14 cellular contexts compared by ENCODE assay signal in genomic region chr19:48907671-48908070, GRCh38. TPM values are rescaled to one million over a fixed set of nuclear protein-coding genes. Genes with fewer than 3 reads are reported as not detected.
DNase-seq lines count a peak whose midpoint lies in the region; ATAC-seq and TF ChIP-seq lines count a peak whose summit lies in the region.
"Had no signal": no experiment of that assay in that cellular context is flagged by ENCODE, and none has a peak within 500 bp of the region (broad histone marks: within the 10 kb centered on the region; RNA-seq: fewer than 3 reads in every experiment).

No MANE protein-coding gene starts in this region.

- H3K9me3 ChIP-seq in liver (ENCODE audit: control insufficient read depth in 4 of 4, low read length in 3 of 4) = no peaks in the 10 kb centered on the region

- TF ChIP-seq RAD21 in liver (IDR thresholded peaks at IDR 0.05) = peak; percentile 29 to 59

- ATAC-seq in GM18861 (IDR thresholded peaks at IDR 0.05; ENCODE audit: unreplicated experiment) (no peak), HG03565 (IDR thresholded peaks at IDR 0.05; ENCODE audit: unreplicated experiment) (no peak)
- ATAC-seq: activated CD4-positive, CD25-positive, alpha-beta regulatory T cell treated with anti-CD3 and anti-CD28 coated beads, Interleukin-2, amount 50 U/mL, for 24 hours had no signal

- peak overlapping the region; percentile 71 to 84 for H3K27ac ChIP-seq in liver (ENCODE audit: low read depth in 1 of 2, low read length in 2 of 2)
- H3K27ac ChIP-seq: GM23248, neural progenitor cell had no signal

- 27% methylated on average over 14 of the region's 14 CpGs for WGBS in liver

- H3K4me3 ChIP-seq in H7 (ENCODE audit: insufficient read depth, low read depth, low read length) = no peak overlapping the region
- H3K4me3 ChIP-seq in liver (ENCODE audit: low read depth in 1 of 3, low read length in 3 of 3) = no peak overlapping the region
- H3K4me3 ChIP-seq: GM23248, neural progenitor cell had no signal

- no peaks in the 10 kb centered on the region for H3K27me3 ChIP-seq in H7 (ENCODE audit: control insufficient read depth, insufficient read depth, low read length)
- H3K27me3 ChIP-seq in liver (ENCODE audit: control insufficient read depth in 4 of 4, insufficient read depth in 4 of 4, low read length in 3 of 4) = no peaks in the 10 kb centered on the region
- H3K27me3 ChIP-seq: neural progenitor cell had no signal

- no peak overlapping the region for H3K9ac ChIP-seq in liver (ENCODE audit: low read depth in 1 of 2, low read length in 2 of 2)
- H3K9ac ChIP-seq: GM23248, neural progenitor cell had no signal

- no peak for TF ChIP-seq CTCF in liver (IDR thresholded peaks at IDR 0.05; ENCODE audit: low read depth, low read length, missing input control)

- peaks cover 6 to 34% (median 19%) of the 10 kb centered on the region in 4 donors for H3K4me1 ChIP-seq in liver (ENCODE audit: control insufficient read depth in 4 of 4, insufficient read depth in 4 of 4, low read length in 3 of 4)
- H3K4me1 ChIP-seq: neural progenitor cell had no signal

- H3K36me3 ChIP-seq in H7 (replicated peaks; ENCODE audit: control insufficient read depth, insufficient read depth, low read length) = peaks cover 12% of the 10 kb centered on the region
- peaks cover 4 to 32% (median 25%) of the 10 kb centered on the region in 4 donors for H3K36me3 ChIP-seq in liver (ENCODE audit: control insufficient read depth in 4 of 4, insufficient read depth in 3 of 4, low read depth in 1 of 4, low read length in 3 of 4)
- H3K36me3 ChIP-seq: neural progenitor cell had no signal

- peak; percentile 16 for DNase-seq in H7
- DNase-seq: activated T-cell treated with anti-CD3 and anti-CD28 coated beads, Interleukin-2, amount 50 U/mL, for 48 hours; anterior cingulate cortex; DMS53; foreskin melanocyte; GM23248; kidney glomerular epithelial cell; NCI-H2171; stimulated activated CD4-positive, alpha-beta T cell treated with anti-CD3 and anti-CD28 coated beads, Interleukin-12 subunit alpha, Interleukin-12 subunit beta, amount 100 ng/mL, for 4 hours had no signal

TF ChIP-seq in liver, 16 proteins besides CTCF, POLR2A, EP300 and RAD21:
- TF ChIP-seq YY1 (IDR thresholded peaks at IDR 0.05) (peak; percentile 93), HNF4A (conservative IDR thresholded peaks at IDR 0.05) (peak; percentile 99), HNF4G (IDR thresholded peaks at IDR 0.05) (peak; percentile 98), FOXA1 (IDR thresholded peaks at IDR 0.05) (peak; percentile 77), FOXA2 (IDR thresholded peaks at IDR 0.05) (peak; percentile 67), MAX (IDR thresholded peaks at IDR 0.05) (peak; percentile 96), RXRA (IDR thresholded peaks at IDR 0.05) (peak; percentile 95 to 97), NR2F2 (IDR thresholded peaks at IDR 0.05) (peak; percentile 97), TAF1 (conservative IDR thresholded peaks at IDR 0.05) (no peak), EGR1 (IDR thresholded peaks at IDR 0.05; ENCODE audit: low read depth in 2 of 2) (peak in 1 of 2 donors; percentile 86), GABPA (IDR thresholded peaks at IDR 0.05 in 1 of 2, conservative IDR thresholded peaks at IDR 0.05 in 1 of 2) (peak in 1 of 2 donors; percentile 49), JUND (IDR thresholded peaks at IDR 0.05) (peak; percentile 68 to 84), SP1 (IDR thresholded peaks at IDR 0.05) (peak; percentile 96), ZBTB33 (IDR thresholded peaks at IDR 0.05) (peak; percentile 88), ATF3 (IDR thresholded peaks at IDR 0.05) (peak; percentile 97)
- TF ChIP-seq, protein P1, sequence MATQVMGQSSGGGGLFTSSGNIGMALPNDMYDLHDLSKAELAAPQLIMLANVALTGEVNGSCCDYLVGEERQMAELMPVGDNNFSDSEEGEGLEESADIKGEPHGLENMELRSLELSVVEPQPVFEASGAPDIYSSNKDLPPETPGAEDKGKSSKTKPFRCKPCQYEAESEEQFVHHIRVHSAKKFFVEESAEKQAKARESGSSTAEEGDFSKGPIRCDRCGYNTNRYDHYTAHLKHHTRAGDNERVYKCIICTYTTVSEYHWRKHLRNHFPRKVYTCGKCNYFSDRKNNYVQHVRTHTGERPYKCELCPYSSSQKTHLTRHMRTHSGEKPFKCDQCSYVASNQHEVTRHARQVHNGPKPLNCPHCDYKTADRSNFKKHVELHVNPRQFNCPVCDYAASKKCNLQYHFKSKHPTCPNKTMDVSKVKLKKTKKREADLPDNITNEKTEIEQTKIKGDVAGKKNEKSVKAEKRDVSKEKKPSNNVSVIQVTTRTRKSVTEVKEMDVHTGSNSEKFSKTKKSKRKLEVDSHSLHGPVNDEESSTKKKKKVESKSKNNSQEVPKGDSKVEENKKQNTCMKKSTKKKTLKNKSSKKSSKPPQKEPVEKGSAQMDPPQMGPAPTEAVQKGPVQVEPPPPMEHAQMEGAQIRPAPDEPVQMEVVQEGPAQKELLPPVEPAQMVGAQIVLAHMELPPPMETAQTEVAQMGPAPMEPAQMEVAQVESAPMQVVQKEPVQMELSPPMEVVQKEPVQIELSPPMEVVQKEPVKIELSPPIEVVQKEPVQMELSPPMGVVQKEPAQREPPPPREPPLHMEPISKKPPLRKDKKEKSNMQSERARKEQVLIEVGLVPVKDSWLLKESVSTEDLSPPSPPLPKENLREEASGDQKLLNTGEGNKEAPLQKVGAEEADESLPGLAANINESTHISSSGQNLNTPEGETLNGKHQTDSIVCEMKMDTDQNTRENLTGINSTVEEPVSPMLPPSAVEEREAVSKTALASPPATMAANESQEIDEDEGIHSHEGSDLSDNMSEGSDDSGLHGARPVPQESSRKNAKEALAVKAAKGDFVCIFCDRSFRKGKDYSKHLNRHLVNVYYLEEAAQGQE (IDR thresholded peaks at IDR 0.05) = peak; percentile 72

RNA-seq across cellular contexts. Expression of gene NUCB1, which starts 7.6 kb away (rescaled TPM):
- 173 and 203 TPM in 2 replicates for total RNA-seq in H7 (2014; rRNA removed; shearing (Covaris generic))
- total RNA-seq in liver = 100 to 1,000 TPM; 196 to 280 TPM
- 100 to 1,000 TPM; 186 to 775 TPM for polyA plus RNA-seq in liver

RNA-seq across cellular contexts. Expression of gene TULP2, which starts 9.1 kb away (rescaled TPM):
- 0.52 and 1.1 TPM in 2 replicates for total RNA-seq in H7 (2014; rRNA removed; shearing (Covaris generic))
- under 1 TPM in 1 of 2 donors, not detected in 1; 0.05 TPM for total RNA-seq in liver
- under 1 TPM; 0.03 to 0.19 TPM for polyA plus RNA-seq in liver
- total RNA-seq: GM23248 had no signal
- polyA plus RNA-seq: GM23248 had no signal

RNA-seq across cellular contexts. Expression of gene DHDH, which starts 25.8 kb away (rescaled TPM):
- not detected in 2 replicates for total RNA-seq in H7 (2014; rRNA removed; shearing (Covaris generic))
- total RNA-seq in liver = 1 to 10 TPM in 1 of 2 donors, not detected in 1; 1.3 TPM
- polyA plus RNA-seq in liver = under 1 TPM in 1 of 2 donors, not detected in 1; 0.16 TPM
- total RNA-seq: GM23248 had no signal
- polyA plus RNA-seq: GM23248 had no signal

RNA-seq across cellular contexts. Expression of gene PPP1R15A, which starts 35.5 kb away (rescaled TPM):
- 20.3 and 21.6 TPM in 2 replicates for total RNA-seq in H7 (2014; rRNA removed; shearing (Covaris generic))
- 10 to 100 TPM; 13.2 to 52.5 TPM for total RNA-seq in liver
- 1 to 10 TPM; 5.6 to 9.3 TPM for polyA plus RNA-seq in liver

RNA-seq across cellular contexts. Expression of gene PLEKHA4, which starts 39.3 kb away (rescaled TPM):
- 20.6 and 25.6 TPM in 2 replicates for total RNA-seq in H7 (2014; rRNA removed; shearing (Covaris generic))
- 1 to 10 TPM; 4.4 to 7.3 TPM for total RNA-seq in liver
- polyA plus RNA-seq in liver = 10 to 100 TPM in 1 of 2 donors, 1 to 10 TPM in 1; 5.3 to 17.2 TPM
